7 cellular contexts compared by ENCODE assay signal in genomic region chr3:145094355-145094941, GRCh38.
DNase-seq lines count a peak whose midpoint lies in the region; ATAC-seq lines count a peak whose summit lies in the region.

No MANE protein-coding gene starts in this region.

- POLR2A ChIA-PET in activated CD4-positive, alpha-beta memory T cell treated with anti-CD3 and anti-CD28 coated beads, Interleukin-2, amount 10 ng/mL, durations not matched to agents 7 days and 5 days (lab: Charles Lee), result no interaction called here

- no peaks in the 10 kb centered on the region for H3K4me1 Mint-ChIP-seq in activated CD4-positive, alpha-beta memory T cell treated with anti-CD3 and anti-CD28 coated beads, Interleukin-2, amount 10 ng/mL, durations not matched to agents 7 days and 5 days

- no peaks in the 10 kb centered on the region for H3K9me3 Mint-ChIP-seq in activated CD4-positive, alpha-beta memory T cell treated with anti-CD3 and anti-CD28 coated beads, Interleukin-2, amount 10 ng/mL, durations not matched to agents 7 days and 5 days

- DNase-seq in NCI-H146 (lab: John Stamatoyannopoulos, UW) (peak; percentile 37), dedifferentiated amniotic fluid mesenchymal stem cell (ENCODE audit: extremely low spot score) (peak; percentile 73), stromal cell of bone marrow (ENCODE audit: low read depth) (peak; percentile 29), OCI-M2 (lab: John Stamatoyannopoulos, UW; ENCODE audit: unreplicated experiment) (no peak)
- no peak for DNase-seq in activated CD4-positive, alpha-beta memory T cell treated with anti-CD3 and anti-CD28 coated beads, Interleukin-2, amount 10 ng/mL, durations not matched to agents 7 days and 5 days

- H3K4me3 Mint-ChIP-seq in activated CD4-positive, alpha-beta memory T cell treated with anti-CD3 and anti-CD28 coated beads, Interleukin-2, amount 10 ng/mL, durations not matched to agents 7 days and 5 days, result no peak overlapping the region

- H3K36me3 Mint-ChIP-seq in activated CD4-positive, alpha-beta memory T cell treated with anti-CD3 and anti-CD28 coated beads, Interleukin-2, amount 10 ng/mL, durations not matched to agents 7 days and 5 days (ENCODE audit: low read depth), result no peaks in the 10 kb centered on the region

- H3K27ac Mint-ChIP-seq in activated CD4-positive, alpha-beta memory T cell treated with anti-CD3 and anti-CD28 coated beads, Interleukin-2, amount 10 ng/mL, durations not matched to agents 7 days and 5 days, result no peak overlapping the region

- CTCF ChIA-PET in activated CD4-positive, alpha-beta memory T cell treated with anti-CD3 and anti-CD28 coated beads, Interleukin-2, amount 10 ng/mL, durations not matched to agents 7 days and 5 days (lab: Charles Lee), result no interaction called here

- no peaks in the 10 kb centered on the region for H3K27me3 Mint-ChIP-seq in activated CD4-positive, alpha-beta memory T cell treated with anti-CD3 and anti-CD28 coated beads, Interleukin-2, amount 10 ng/mL, durations not matched to agents 7 days and 5 days

- ATAC-seq in GM18519 (IDR thresholded peaks at IDR 0.05; ENCODE audit: low FRiP score, unreplicated experiment) (peak; percentile 97), HG02610 (IDR thresholded peaks at IDR 0.05; ENCODE audit: unreplicated experiment) (peak; percentile 92)

Comparison
In these comparisons a context has a peak if more than half of its experiments do, and no peak if none do; other contexts are left out.
1. DNase-seq: peak in NCI-H146 (single experiment), dedifferentiated amniotic fluid mesenchymal stem cell (single experiment) and stromal cell of bone marrow (single experiment); none in activated CD4-positive, alpha-beta memory T cell treated with anti-CD3 and anti-CD28 coated beads, Interleukin-2, amount 10 ng/mL, durations not matched to agents 7 days and 5 days (single experiment) and OCI-M2 (single experiment).